23 cellular contexts compared by ENCODE assay signal in genomic region chr14:56532546-56532945, GRCh38.
"Had no signal": no experiment of that assay in that cellular context is flagged by ENCODE, and none has a peak within 500 bp of the region (broad histone marks: within the 10 kb centered on the region; RNA-seq: fewer than 3 reads in every experiment).

No MANE protein-coding gene starts in this region.

- H3K36me3 Mint-ChIP-seq: immature natural killer cell, mesothelial cell of epicardium had no signal

- H3K4me3 ChIP-seq: coronary artery, dorsolateral prefrontal cortex, esophagus muscularis mucosa, gastroesophageal sphincter, heart left ventricle, hepatocyte, left lung, lower lobe of right lung had no signal

- H3K36me3 ChIP-seq: esophagus muscularis mucosa, gastroesophageal sphincter, heart left ventricle, left lung, lower lobe of right lung had no signal

- FAIRE-seq: colon, endothelial cell of umbilical vein, frontal cortex, kidney had no signal

- H3K4me1 ChIP-seq: esophagus muscularis mucosa, foreskin keratinocyte, gastroesophageal sphincter, heart left ventricle, left lung, lower lobe of right lung had no signal

- H3K27me3 ChIP-seq: hepatocyte, left lung had no signal

- H3K27ac ChIP-seq: coronary artery, dorsolateral prefrontal cortex, esophagus muscularis mucosa, foreskin keratinocyte, gastroesophageal sphincter, heart left ventricle, hepatocyte, left lung, lower lobe of right lung had no signal

- ATAC-seq: foreskin keratinocyte, gastroesophageal sphincter, heart left ventricle, left lung, left ventricle myocardium superior, lower lobe of right lung had no signal

- H3K27ac Mint-ChIP-seq: immature natural killer cell, mesothelial cell of epicardium had no signal

- H3K9me3 ChIP-seq: esophagus muscularis mucosa, gastroesophageal sphincter, heart left ventricle, left lung, lower lobe of right lung had no signal

- H3K4me1 Mint-ChIP-seq: immature natural killer cell, mesothelial cell of epicardium had no signal

- H3K4me3 Mint-ChIP-seq: immature natural killer cell, mesothelial cell of epicardium had no signal

- DNase-seq: dermis blood vessel endothelial cell; dorsolateral prefrontal cortex; effector CD4-positive, alpha-beta T cell; effector memory CD4-positive, alpha-beta T cell; foreskin keratinocyte; heart left ventricle; hypothalamus; immature natural killer cell; islet precursor cell; kidney; kidney glomerular epithelial cell; left lung; left ventricle myocardium superior; lower lobe of right lung; mesenchymal stem cell had no signal

- H3K9me3 Mint-ChIP-seq: immature natural killer cell, mesothelial cell of epicardium had no signal
